ENCODE assay signal across 22 cellular contexts in the genomic region with DNA sequence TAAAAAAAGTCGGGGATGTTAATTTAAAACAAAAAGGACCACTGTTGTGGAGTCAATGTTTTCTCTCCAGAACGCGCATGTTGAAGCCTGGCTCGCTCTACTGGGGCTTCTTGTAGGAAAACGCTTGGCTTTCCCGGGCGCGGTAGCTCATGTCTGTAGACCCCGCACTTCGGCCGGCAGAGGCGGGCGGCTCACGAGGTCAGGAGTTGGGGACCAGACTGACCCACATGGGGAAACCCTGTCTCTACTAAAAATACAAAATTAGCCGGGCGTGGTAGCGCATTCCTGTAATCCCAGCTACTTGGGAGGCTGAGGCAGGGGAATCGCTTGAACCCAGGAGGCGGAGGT.
"Had no signal": no experiment of that assay in that cellular context is flagged by ENCODE, and none has a peak within 500 bp of the region (broad histone marks: within the 10 kb centered on the region; RNA-seq: fewer than 3 reads in every experiment).

No MANE protein-coding gene starts in this region.

- H3K9me3 ChIP-seq: thoracic aorta had no signal

- H3K4me3 Mint-ChIP-seq: activated CD4-positive, alpha-beta T cell treated with anti-CD3 and anti-CD28 coated beads, Interleukin-2, amount 10 ng/mL, durations not matched to agents 24 days and 14 days; activated CD8-positive, alpha-beta T cell treated with anti-CD3 and anti-CD28 coated beads for 36 hours; activated naive CD8-positive, alpha-beta T cell; immature natural killer cell; nephron progenitor cell; stimulated activated naive B cell treated with anti-CD40 and anti-IgM and Interleukin-4, amounts not matched to agents 10 μg/mL and 1 μg/mL and 100 μg/mL, for 72 hours; T-helper 2 cell treated with Interferon-gamma antibody and Interleukin-4, amounts not matched to agents 5 μg/mL and 100 μg/mL, for 36 hours had no signal

- H3K27me3 Mint-ChIP-seq: activated CD4-positive, alpha-beta T cell treated with anti-CD3 and anti-CD28 coated beads, Interleukin-2, amount 10 ng/mL, durations not matched to agents 24 days and 14 days; activated CD8-positive, alpha-beta T cell treated with anti-CD3 and anti-CD28 coated beads for 36 hours; activated naive CD8-positive, alpha-beta T cell; stimulated activated naive B cell treated with anti-CD40 and anti-IgM and Interleukin-4, amounts not matched to agents 10 μg/mL and 1 μg/mL and 100 μg/mL, for 72 hours had no signal

- H3K4me1 Mint-ChIP-seq: nephron progenitor cell had no signal

- H3K27ac ChIP-seq: left lung, sigmoid colon, thoracic aorta, upper lobe of left lung, VCaP had no signal

- H3K27ac Mint-ChIP-seq: activated CD4-positive, alpha-beta T cell treated with anti-CD3 and anti-CD28 coated beads, Interleukin-2, amount 10 ng/mL, durations not matched to agents 24 days and 14 days; activated CD8-positive, alpha-beta T cell treated with anti-CD3 and anti-CD28 coated beads for 36 hours; activated naive CD8-positive, alpha-beta T cell; immature natural killer cell; nephron progenitor cell; stimulated activated naive B cell treated with anti-CD40 and anti-IgM and Interleukin-4, amounts not matched to agents 10 μg/mL and 1 μg/mL and 100 μg/mL, for 72 hours; T-helper 2 cell treated with Interferon-gamma antibody and Interleukin-4, amounts not matched to agents 5 μg/mL and 100 μg/mL, for 36 hours had no signal

- DNase-seq: activated CD4-positive, alpha-beta T cell treated with anti-CD3 and anti-CD28 coated beads, Interleukin-2, amount 10 ng/mL, durations not matched to agents 24 days and 14 days; activated CD8-positive, alpha-beta T cell treated with anti-CD3 and anti-CD28 coated beads for 36 hours; activated naive CD4-positive, alpha-beta T cell; activated T-cell treated with anti-CD3 and anti-CD28 coated beads, Interleukin-2, amount 50 U/mL, for 1 hour; cortex of kidney; effector CD4-positive, alpha-beta T cell; foreskin melanocyte; immature natural killer cell; nucleus accumbens; sigmoid colon; stimulated activated CD4-positive, alpha-beta T cell treated with anti-CD3 and anti-CD28 coated beads, Interleukin-2, amount 100 ng/mL, for 48 hours; stimulated activated CD8-positive, alpha-beta memory T cell treated with anti-CD3 and anti-CD28 coated beads, Interleukin-4, amount 100 ng/mL, for 48 hours; stimulated activated naive B cell treated with anti-CD40 and anti-IgM and Interleukin-4, amounts not matched to agents 10 μg/mL and 1 μg/mL and 100 μg/mL, for 72 hours had no signal

- H3K27me3 ChIP-seq: left lung, sigmoid colon, upper lobe of left lung had no signal

- ATAC-seq: activated CD4-positive, CD25-positive, alpha-beta regulatory T cell treated with anti-CD3 and anti-CD28 coated beads, Interleukin-2, amount 50 U/mL, for 24 hours; activated CD8-positive, alpha-beta T cell treated with anti-CD3 and anti-CD28 coated beads for 36 hours; left lung; stimulated activated naive B cell treated with anti-CD40 and anti-IgM and Interleukin-4, amounts not matched to agents 10 μg/mL and 1 μg/mL and 100 μg/mL, for 72 hours had no signal

- H3K4me2 ChIP-seq: smooth muscle cell had no signal

- H3K4me3 ChIP-seq: left lung, sigmoid colon, smooth muscle cell, thoracic aorta, upper lobe of left lung had no signal

- H3K4me1 ChIP-seq: left lung had no signal
